In the genomic region with DNA sequence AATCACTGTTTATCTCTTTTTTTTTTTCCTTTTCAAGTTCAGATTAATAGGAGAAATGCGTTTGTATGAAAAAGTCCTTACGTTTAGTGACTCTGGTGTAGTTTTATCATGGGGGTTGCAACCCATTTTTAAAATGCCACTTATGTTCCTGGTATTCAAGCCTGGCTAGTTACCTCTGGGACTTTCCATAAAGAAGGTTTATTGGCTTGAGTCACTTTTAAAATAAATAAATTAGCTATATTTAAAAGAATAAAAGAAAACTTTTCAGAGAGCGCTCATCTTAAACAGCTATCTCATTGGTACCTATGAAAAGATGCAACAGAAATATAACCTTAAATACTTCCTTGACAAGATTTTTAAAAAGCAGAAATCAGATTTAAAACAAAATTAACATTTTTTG, we compare ENCODE assay signal across 31 cellular contexts.
"Had no signal": no experiment of that assay in that cellular context is flagged by ENCODE, and none has a peak within 500 bp of the region (broad histone marks: within the 10 kb centered on the region; RNA-seq: fewer than 3 reads in every experiment).

No MANE protein-coding gene starts in this region.

- ATAC-seq: activated CD8-positive, alpha-beta T cell treated with anti-CD3 and anti-CD28 coated beads for 36 hours; activated naive CD4-positive, alpha-beta T cell treated with anti-CD3 and anti-CD28 coated beads, Interleukin-2, amount 50 U/mL, for 72 hours; activated T-cell treated with anti-CD3 and anti-CD28 coated beads, Interleukin-2, amount 50 U/mL, for 4 hours; activated T-cell treated with anti-CD3 and anti-CD28 coated beads, Interleukin-2, amount 50 U/mL, for 72 hours; activated T-helper 17 cell treated with anti-CD3 and anti-CD28 coated beads, Interleukin-2, amount 50 U/mL, for 72 hours; body of pancreas; T-helper 17 cell had no signal

- FAIRE-seq: colon, TTC549 had no signal

- DNase-seq: activated B cell treated with CpG ODN at 0.5 μM for 24 hours; activated CD4-positive, alpha-beta memory T cell treated with anti-CD3 and anti-CD28 coated beads for 36 hours; activated CD4-positive, alpha-beta T cell treated with anti-CD3 and anti-CD28 coated beads for 4 hours; activated CD4-positive, alpha-beta T cell treated with anti-CD3 and anti-CD28 coated beads, Interleukin-2, amount 10 ng/mL, durations not matched to agents 24 days and 14 days; activated CD4-positive, alpha-beta T cell treated with anti-CD3 and anti-CD28 coated beads, Interleukin-2, amount 50 U/mL, for 1 hour; activated CD4-positive, alpha-beta T cell treated with anti-CD3 and anti-CD28 coated beads, Interleukin-2, amount 50 U/mL, for 4 hours; activated CD4-positive, CD25-positive, alpha-beta regulatory T cell treated with anti-CD3 and anti-CD28 coated beads, Interleukin-2, amount 50 U/mL, for 72 hours; activated CD8-positive, alpha-beta memory T cell treated with anti-CD3 and anti-CD28 coated beads, Interleukin-2, amount 50 U/mL, for 4 hours; activated CD8-positive, alpha-beta T cell treated with anti-CD3 and anti-CD28 coated beads for 36 hours; activated effector memory CD4-positive, alpha-beta T cell treated with anti-CD3 and anti-CD28 coated beads, Interleukin-2, amount 50 U/mL, for 16 hours; activated gamma-delta T cell treated with Interleukin-2 at 50 U/mL for 16 hours; activated naive CD4-positive, alpha-beta T cell; activated naive CD4-positive, alpha-beta T cell treated with anti-CD3 and anti-CD28 coated beads for 36 hours; activated naive CD4-positive, alpha-beta T cell treated with anti-CD3 and anti-CD28 coated beads, Interleukin-2, amount 50 U/mL, for 16 hours; activated naive CD8-positive, alpha-beta T cell treated with anti-CD3 and anti-CD28 coated beads for 36 hours; activated T-cell treated with anti-CD3 and anti-CD28 coated beads for 4 hours; activated T-cell treated with anti-CD3 and anti-CD28 coated beads, Interleukin-2, amount 50 U/mL, for 1 hour; activated T-cell treated with anti-CD3 and anti-CD28 coated beads, Interleukin-2, amount 50 U/mL, for 4 hours; activated T-cell treated with anti-CD3 and anti-CD28 coated beads, Interleukin-2, amount 50 U/mL, for 72 hours; adrenal gland; amniotic stem cell; aorta; body of pancreas; brain microvascular endothelial cell; central memory CD4-positive, alpha-beta T cell; T-helper 17 cell; T1000 had no signal
